23 cellular contexts compared by ENCODE assay signal in genomic region chr18:9788140-9788539, GRCh38.
"Had no signal": no experiment of that assay in that cellular context is flagged by ENCODE, and none has a peak within 500 bp of the region (broad histone marks: within the 10 kb centered on the region; RNA-seq: fewer than 3 reads in every experiment).

No MANE protein-coding gene starts in this region.

- H3K4me3 ChIP-seq: colonic mucosa, gastrocnemius medialis, lower lobe of right lung, prostate gland, right atrium auricular region, stomach, testis, tibial artery had no signal

- H3K27me3 Mint-ChIP-seq: dendritic cell treated with granulocyte-macrophage colony-stimulating factor and Interleukin-4, amounts not matched to agents 40 ng/mL and 50 ng/mL, for 4 days; type B pancreatic cell had no signal

- H3K36me3 Mint-ChIP-seq: naive thymus-derived CD8-positive, alpha-beta T cell; stimulated activated effector memory CD8-positive, alpha-beta T cell treated with anti-CD3 and anti-CD28 coated beads, Interleukin-12 subunit alpha, Interleukin-12 subunit beta, amount 100 ng/mL, for 72 hours; type B pancreatic cell had no signal

- H3K9me3 ChIP-seq: colonic mucosa, gastrocnemius medialis, lower lobe of right lung, prostate gland, right atrium auricular region, stomach, testis, tibial artery had no signal

- H3K27me3 ChIP-seq: colonic mucosa, gastrocnemius medialis, right atrium auricular region, stomach, testis, tibial artery had no signal

- ATAC-seq: gastrocnemius medialis; left ventricle myocardium superior; naive thymus-derived CD8-positive, alpha-beta T cell; sciatic nerve; stimulated activated effector memory CD8-positive, alpha-beta T cell treated with anti-CD3 and anti-CD28 coated beads, Interleukin-12 subunit alpha, Interleukin-12 subunit beta, amount 100 ng/mL, for 72 hours had no signal

- H3K27ac Mint-ChIP-seq: dendritic cell treated with granulocyte-macrophage colony-stimulating factor and Interleukin-4, amounts not matched to agents 40 ng/mL and 50 ng/mL, for 4 days; endodermal cell; stimulated activated effector memory CD8-positive, alpha-beta T cell treated with anti-CD3 and anti-CD28 coated beads, Interleukin-12 subunit alpha, Interleukin-12 subunit beta, amount 100 ng/mL, for 72 hours; type B pancreatic cell had no signal

- H3K4me3 Mint-ChIP-seq: dendritic cell treated with granulocyte-macrophage colony-stimulating factor and Interleukin-4, amounts not matched to agents 40 ng/mL and 50 ng/mL, for 4 days; endodermal cell; naive thymus-derived CD8-positive, alpha-beta T cell; stimulated activated effector memory CD8-positive, alpha-beta T cell treated with anti-CD3 and anti-CD28 coated beads, Interleukin-12 subunit alpha, Interleukin-12 subunit beta, amount 100 ng/mL, for 72 hours; type B pancreatic cell had no signal

- H3K9me3 Mint-ChIP-seq: dendritic cell treated with granulocyte-macrophage colony-stimulating factor and Interleukin-4, amounts not matched to agents 40 ng/mL and 50 ng/mL, for 4 days; stimulated activated effector memory CD8-positive, alpha-beta T cell treated with anti-CD3 and anti-CD28 coated beads, Interleukin-12 subunit alpha, Interleukin-12 subunit beta, amount 100 ng/mL, for 72 hours had no signal

- H3K36me3 ChIP-seq: colonic mucosa, gastrocnemius medialis, lower lobe of right lung, prostate gland, right atrium auricular region, stomach had no signal

- H3K4me1 Mint-ChIP-seq: endodermal cell; stimulated activated effector memory CD8-positive, alpha-beta T cell treated with anti-CD3 and anti-CD28 coated beads, Interleukin-12 subunit alpha, Interleukin-12 subunit beta, amount 100 ng/mL, for 72 hours had no signal

- H3K4me1 ChIP-seq: colonic mucosa, gastrocnemius medialis, lower lobe of right lung, prostate gland, right atrium auricular region, testis had no signal

- H3K27ac ChIP-seq: colonic mucosa, epithelial cell of prostate, gastrocnemius medialis, lower lobe of right lung, prostate gland, right atrium auricular region, stomach, testis, tibial artery had no signal

- FAIRE-seq: keratinocyte had no signal

- DNase-seq: colonic mucosa; effector CD8-positive, alpha-beta T cell; endodermal cell; foreskin fibroblast; gastrocnemius medialis; head of caudate nucleus; left ventricle myocardium superior; lower lobe of right lung; naive thymus-derived CD8-positive, alpha-beta T cell; stimulated activated CD4-positive, alpha-beta T cell treated with anti-CD3 and anti-CD28 coated beads, Interleukin-2, amount 100 ng/mL, for 24 hours; stimulated activated CD4-positive, alpha-beta T cell treated with anti-CD3 and anti-CD28 coated beads, Interleukin-4, amount 100 ng/mL, for 24 hours; stimulated activated naive CD4-positive, alpha-beta T cell treated with Interleukin-2 at 50 U/mL for 16 hours; stomach; testis; tibial artery had no signal
